Comparison of ENCODE assay signal across 8 cellular contexts in genomic region chr11:396948-397548, GRCh38. TPM values are rescaled to one million over a fixed set of nuclear protein-coding genes. Genes with fewer than 3 reads are reported as not detected.
DNase-seq lines count a peak whose midpoint lies in the region; ATAC-seq, FAIRE-seq and TF ChIP-seq lines count a peak whose summit lies in the region.

No MANE protein-coding gene starts in this region.

- intact Hi-C loops in GM12878 (cut with micrococcal nuclease; ENCODE audit: unreplicated experiment) = no loop called here

- BruUV-seq in GM12878 (replicated peaks; lab: Mats Ljungman, UMichigan) = no TSS peak

- peak; percentile 53 for DNase-seq in Caki2 (ENCODE audit: low read depth)
- peak; percentile 72 to 75 for DNase-seq in NOMO-1 (lab: John Stamatoyannopoulos, UW; ENCODE audit: unreplicated experiment in 2 of 2)
- DNase-seq in GM12878 (ENCODE audit: low read depth, low spot score) = no peak
- no peak for DNase-seq in memory B cell (ENCODE audit: low spot score in 2 of 2)
- no peak for DNase-seq in NCI-H1105 treated with DMSO at 0.1 percent for 48 hours (lab: John Stamatoyannopoulos, UW)
- no peak for DNase-seq in NCI-H510A (lab: John Stamatoyannopoulos, UW)

- TF ChIP-seq POLR2A in GM12878 (IDR thresholded peaks at IDR 0.05; ENCODE audit: low read depth, low read length) = no peak

- POLR2A ChIA-PET in GM12878 (lab: Charles Lee) = no interaction called here

- H3K4me1 Mint-ChIP-seq in memory B cell = peaks cover 5% of the 10 kb centered on the region

- no peak overlapping the region for H3K27ac ChIP-seq in GM12878 (ENCODE audit: control insufficient read depth, insufficient read depth)

- peak; percentile 18 to 74 (median 62); a peak in 4 of 6 replicates for TF ChIP-seq CTCF in GM12878 (IDR thresholded peaks at IDR 0.05 in 2 of 3, conservative IDR thresholded peaks at IDR 0.05 in 1 of 3; ENCODE audit: control insufficient read depth in 2 of 3, extremely low read depth in 1 of 3, insufficient read depth in 1 of 3, low read depth in 3 of 3, low read length in 3 of 3)

- ATAC-seq in GM21529 (IDR thresholded peaks at IDR 0.05; ENCODE audit: unreplicated experiment) (peak; percentile 66), GM12878 (peak; percentile 97), memory B cell (ENCODE audit: low read depth) (peak; percentile 93), GM18519 (IDR thresholded peaks at IDR 0.05; ENCODE audit: low FRiP score, unreplicated experiment) (no peak)

- H3K27me3 ChIP-seq in GM12878 (replicated peaks in 1 of 2; ENCODE audit: control insufficient read depth in 2 of 2, insufficient read depth in 2 of 2, low read length in 1 of 2) = no peaks in the 10 kb centered on the region

- no peak for FAIRE-seq in GM12878 (lab: Jason Lieb, UNC)

- no peaks in the 10 kb centered on the region for H4K20me1 ChIP-seq in GM12878 (ENCODE audit: control insufficient read depth, insufficient read depth)

- H3K36me3 ChIP-seq in GM12878 (ENCODE audit: control insufficient read depth in 2 of 2, insufficient read depth in 2 of 2, low read length in 1 of 2) = no peaks in the 10 kb centered on the region

- no peaks in the 10 kb centered on the region for H3K9me3 Mint-ChIP-seq in memory B cell

- no peaks in the 10 kb centered on the region for H3K79me2 ChIP-seq in GM12878 (ENCODE audit: control insufficient read depth, insufficient read depth, low read length)

- no peak overlapping the region for H3K27ac Mint-ChIP-seq in memory B cell

- H3K36me3 Mint-ChIP-seq in memory B cell = no peaks in the 10 kb centered on the region

- CTCF ChIA-PET in GM12878 (lab: Yijun Ruan, JAX) = interaction anchor here (0.8 to 1.4 kb wide), 5 partner anchors 52 to 146 kb away, joined by 3 to 10 read pairs (median 3); partner anchors contain the start of gene PTDSS2

- no peak for TF ChIP-seq RAD21 in GM12878 (IDR thresholded peaks at IDR 0.05; ENCODE audit: insufficient read depth, low read depth, low read length)

- TF ChIP-seq EP300 in GM12878 (IDR thresholded peaks at IDR 0.05; ENCODE audit: borderline replicate concordance in 1 of 2, control insufficient read depth in 1 of 2, low read depth in 2 of 2, low read length in 2 of 2) = no peak

- H3K9me3 ChIP-seq in GM12878 (replicated peaks; ENCODE audit: control insufficient read depth, insufficient read depth, low read length) = no peaks in the 10 kb centered on the region; the same call in 2 of the 3 replicates

- WGBS in GM12878 (ENCODE audit: insufficient coverage, insufficient replicate concordance, low lambda C conversion rate, missing lambda C conversion rate) = 45% methylated on average over 40 of the region's 43 CpGs

- in situ Hi-C loops in Caki2 (cut with HindIII; ENCODE audit: low pct_unique_long_range_greater_than_20kb, low sequenced_read_pairs) (no loop called here), GM12878 (cut with MboI) (no loop called here)

- H2AFZ ChIP-seq in GM12878 (ENCODE audit: control insufficient read depth, low read depth, low read length) = peak overlapping the region; percentile 34; the same call in 1 of the 2 replicates

- RAD21 ChIA-PET in GM12878 (lab: Charles Lee; ENCODE audit: unreplicated experiment) = interaction anchor here (1.1 to 1.3 kb wide), 2 partner anchors 51 to 129 kb away, joined by 3 to 4 read pairs; no protein-coding TSS in a partner anchor

- peak overlapping the region; percentile 52 for H3K4me3 Mint-ChIP-seq in memory B cell

- peaks cover 10% of the 10 kb centered on the region for H3K27me3 Mint-ChIP-seq in memory B cell

- H3K9ac ChIP-seq in GM12878 (ENCODE audit: control insufficient read depth, insufficient read depth, low read length) = no peak overlapping the region

- H3K4me3 ChIP-seq in GM12878 = no peak overlapping the region

- H3K4me1 ChIP-seq in GM12878 (ENCODE audit: control insufficient read depth, insufficient read depth, low read length) = no peaks in the 10 kb centered on the region

- SMC1A ChIA-PET in GM12878 (lab: Charles Lee; ENCODE audit: uncharacterized antibody, unreplicated experiment) = interaction anchor here (1.7 kb wide), 1 partner anchor 146 kb away, joined by 5 read pairs; no protein-coding TSS in a partner anchor

- peak overlapping the region; percentile 33; the same call in 1 of the 2 replicates for H3K4me2 ChIP-seq in GM12878 (ENCODE audit: control insufficient read depth, insufficient read depth)

RNA-seq across cellular contexts. Expression of gene PKP3, which starts 3.0 kb away (rescaled TPM):
- 70.7 and 103 TPM in 2 replicates for total RNA-seq in Caki2 (2014; rRNA removed; shearing (Covaris generic); ENCODE audit: low replicate concordance)
- not detected in 2 replicates for total RNA-seq in GM12878 (2013; cell fraction: nucleolus; rRNA removed)
- total RNA-seq in GM12878 (2014; rRNA removed) = not detected in 2 replicates
- total RNA-seq in GM12878 (2014; rRNA removed; fragmentation: Illumina TruSeq; extraction: Trizol) = not detected in 2 replicates
- total RNA-seq in GM12878 (2021) = 0.37 and 0.90 TPM in 2 replicates
- not detected for polyA plus RNA-seq in GM12878 (2011; ENCODE audit: low read depth)
- not detected in 2 replicates for polyA plus RNA-seq in GM12878 (2011; rRNA removed)
- 0.05 TPM in 1 of 2 replicates, not detected in the other for polyA plus RNA-seq in GM12878 (2011; cell fraction: cytosol; rRNA removed)
- polyA plus RNA-seq in GM12878 (2011; cell fraction: nucleus; rRNA removed) = 0.09 and 0.34 TPM in 2 replicates
- not detected in 2 replicates for polyA plus RNA-seq in GM12878 (2012)
- not detected in 2 replicates for polyA plus RNA-seq in GM12878 (2014; fragmentation: Illumina TruSeq; extraction: Trizol)
- not detected for polyA plus RNA-seq in GM12878 (2014; fragmentation: Nextera tagmentation; extraction: Ambion mirVana)
- 0.23 and 0.45 TPM in 2 replicates for polyA plus RNA-seq in GM12878 (2014; rRNA removed)
- not detected for polyA plus RNA-seq in GM12878 (2016; fragmentation: Nextera tagmentation; extraction: Ambion mirVana)
- not detected in 2 replicates for polyA minus RNA-seq in GM12878 (2011; rRNA and poly(A)+ RNA removed)
- polyA minus RNA-seq in GM12878 (2011; cell fraction: cytosol; rRNA and poly(A)+ RNA removed) = 1.5 and 2.1 TPM in 2 replicates
- 0.12 and 1.2 TPM in 2 replicates for polyA minus RNA-seq in GM12878 (2011; cell fraction: nucleus; rRNA and poly(A)+ RNA removed)

RNA-seq across cellular contexts. Expression of gene SIGIRR, which starts 17.8 kb away (rescaled TPM):
- total RNA-seq in Caki2 (2014; rRNA removed; shearing (Covaris generic); ENCODE audit: low replicate concordance) = 66.9 and 103 TPM in 2 replicates
- total RNA-seq in GM12878 (2013; cell fraction: nucleolus; rRNA removed) = 3.3 and 3.7 TPM in 2 replicates
- total RNA-seq in GM12878 (2014; rRNA removed) (5.2 and 6.5 TPM in 2 replicates), GM12878 (2014; rRNA removed; fragmentation: Illumina TruSeq; extraction: Trizol) (1.9 and 3.8 TPM in 2 replicates), GM12878 (2021) (10.1 and 10.9 TPM in 2 replicates)
- polyA plus RNA-seq in GM12878 (2011; ENCODE audit: low read depth) = 3.5 TPM
- polyA plus RNA-seq in GM12878 (2011; rRNA removed) (2.2 and 5.1 TPM in 2 replicates), GM12878 (2014; fragmentation: Illumina TruSeq; extraction: Trizol) (0.82 and 1.7 TPM in 2 replicates), GM12878 (2014; fragmentation: Nextera tagmentation; extraction: Ambion mirVana) (1 to 10 TPM in 1 of 2 experiments, under 1 TPM in 1; 0.18 to 1.2 TPM), GM12878 (2014; rRNA removed) (10.5 and 10.8 TPM in 2 replicates), GM12878 (2016; fragmentation: Nextera tagmentation; extraction: Ambion mirVana) (1 to 10 TPM; 5.2 to 7.2 TPM)
- 8.6 and 12.4 TPM in 2 replicates for polyA plus RNA-seq in GM12878 (2011; cell fraction: cytosol; rRNA removed)
- polyA plus RNA-seq in GM12878 (2011; cell fraction: nucleus; rRNA removed) = 22.5 TPM in 2 replicates
- polyA plus RNA-seq in GM12878 (2012) = 8.7 and 14.5 TPM in 2 replicates
- polyA minus RNA-seq in GM12878 (2011; rRNA and poly(A)+ RNA removed) = 1.7 and 4.0 TPM in 2 replicates
- polyA minus RNA-seq in GM12878 (2011; cell fraction: cytosol; rRNA and poly(A)+ RNA removed) = 4.8 and 5.9 TPM in 2 replicates
- 3.1 and 3.3 TPM in 2 replicates for polyA minus RNA-seq in GM12878 (2011; cell fraction: nucleus; rRNA and poly(A)+ RNA removed)

RNA-seq across cellular contexts. Expression of gene B4GALNT4, which starts 27.7 kb away (rescaled TPM):
- total RNA-seq in Caki2 (2014; rRNA removed; shearing (Covaris generic); ENCODE audit: low replicate concordance) = 23.9 and 61.5 TPM in 2 replicates
- total RNA-seq in GM12878 (2013; cell fraction: nucleolus; rRNA removed) = 0.23 TPM in 1 of 2 replicates, not detected in the other
- total RNA-seq in GM12878 (2014; rRNA removed) = 0.06 and 1.4 TPM in 2 replicates
- total RNA-seq in GM12878 (2014; rRNA removed; fragmentation: Illumina TruSeq; extraction: Trizol) = 0.18 TPM in 1 of 2 replicates, not detected in the other
- total RNA-seq in GM12878 (2021) = 0.29 and 0.74 TPM in 2 replicates
- polyA plus RNA-seq in GM12878 (2011; ENCODE audit: low read depth) = not detected
- polyA plus RNA-seq in GM12878 (2011; rRNA removed) = not detected in 2 replicates
- not detected in 2 replicates for polyA plus RNA-seq in GM12878 (2011; cell fraction: cytosol; rRNA removed)
- polyA plus RNA-seq in GM12878 (2011; cell fraction: nucleus; rRNA removed) = 0.07 TPM in 1 of 2 replicates, not detected in the other
- 0.24 TPM in 1 of 2 replicates, not detected in the other for polyA plus RNA-seq in GM12878 (2012)
- polyA plus RNA-seq in GM12878 (2014; fragmentation: Illumina TruSeq; extraction: Trizol) = 0.04 TPM in 1 of 2 replicates, not detected in the other
- polyA plus RNA-seq in GM12878 (2014; fragmentation: Nextera tagmentation; extraction: Ambion mirVana) = not detected
- polyA plus RNA-seq in GM12878 (2014; rRNA removed) = 0.16 and 0.82 TPM in 2 replicates
- not detected for polyA plus RNA-seq in GM12878 (2016; fragmentation: Nextera tagmentation; extraction: Ambion mirVana)
- polyA minus RNA-seq in GM12878 (2011; rRNA and poly(A)+ RNA removed) = not detected in 2 replicates
- polyA minus RNA-seq in GM12878 (2011; cell fraction: cytosol; rRNA and poly(A)+ RNA removed) = not detected in 2 replicates
- polyA minus RNA-seq in GM12878 (2011; cell fraction: nucleus; rRNA and poly(A)+ RNA removed) = not detected in 2 replicates

RNA-seq across cellular contexts. Expression of gene ANO9, which starts 44.8 kb away (rescaled TPM):
- not detected in 2 replicates for total RNA-seq in Caki2 (2014; rRNA removed; shearing (Covaris generic); ENCODE audit: low replicate concordance)
- total RNA-seq in GM12878 (2013; cell fraction: nucleolus; rRNA removed) = 106 and 107 TPM in 2 replicates
- total RNA-seq in GM12878 (2014; rRNA removed) (16.3 and 19.8 TPM in 2 replicates), GM12878 (2014; rRNA removed; fragmentation: Illumina TruSeq; extraction: Trizol) (7.6 and 9.4 TPM in 2 replicates), GM12878 (2021) (37.0 and 42.3 TPM in 2 replicates)
- polyA plus RNA-seq in GM12878 (2011; ENCODE audit: low read depth) = 14.4 TPM
- polyA plus RNA-seq in GM12878 (2011; rRNA removed) (12.7 and 21.8 TPM in 2 replicates), GM12878 (2014; fragmentation: Illumina TruSeq; extraction: Trizol) (3.0 and 9.5 TPM in 2 replicates), GM12878 (2014; fragmentation: Nextera tagmentation; extraction: Ambion mirVana) (1 to 10 TPM in 1 of 2 experiments, under 1 TPM in 1; 0.21 to 1.6 TPM), GM12878 (2014; rRNA removed) (42.1 and 51.0 TPM in 2 replicates), GM12878 (2016; fragmentation: Nextera tagmentation; extraction: Ambion mirVana) (10 to 100 TPM; 11.0 to 13.0 TPM)
- polyA plus RNA-seq in GM12878 (2011; cell fraction: cytosol; rRNA removed) = 15.7 and 24.8 TPM in 2 replicates
- 445 and 483 TPM in 2 replicates for polyA plus RNA-seq in GM12878 (2011; cell fraction: nucleus; rRNA removed)
- 46.7 and 48.0 TPM in 2 replicates for polyA plus RNA-seq in GM12878 (2012)
- polyA minus RNA-seq in GM12878 (2011; rRNA and poly(A)+ RNA removed) = 7.8 and 14.5 TPM in 2 replicates
- polyA minus RNA-seq in GM12878 (2011; cell fraction: cytosol; rRNA and poly(A)+ RNA removed) = 3.9 and 5.2 TPM in 2 replicates
- polyA minus RNA-seq in GM12878 (2011; cell fraction: nucleus; rRNA and poly(A)+ RNA removed) = 38.2 and 44.2 TPM in 2 replicates

RNA-seq across cellular contexts. Expression of gene PTDSS2, which starts 53.0 kb away (rescaled TPM):
- total RNA-seq in Caki2 (2014; rRNA removed; shearing (Covaris generic); ENCODE audit: low replicate concordance) = 36.9 and 50.2 TPM in 2 replicates
- total RNA-seq in GM12878 (2013; cell fraction: nucleolus; rRNA removed) = 62.9 and 72.6 TPM in 2 replicates
- total RNA-seq in GM12878 (2014; rRNA removed) (17.2 and 18.3 TPM in 2 replicates), GM12878 (2014; rRNA removed; fragmentation: Illumina TruSeq; extraction: Trizol) (4.8 and 6.6 TPM in 2 replicates), GM12878 (2021) (21.1 and 24.9 TPM in 2 replicates)
- 4.3 TPM for polyA plus RNA-seq in GM12878 (2011; ENCODE audit: low read depth)
- polyA plus RNA-seq in GM12878 (2011; rRNA removed) (6.0 and 9.1 TPM in 2 replicates), GM12878 (2014; fragmentation: Illumina TruSeq; extraction: Trizol) (6.1 and 9.9 TPM in 2 replicates), GM12878 (2014; fragmentation: Nextera tagmentation; extraction: Ambion mirVana) (under 1 TPM; 0.39 to 0.66 TPM), GM12878 (2014; rRNA removed) (18.4 and 18.5 TPM in 2 replicates), GM12878 (2016; fragmentation: Nextera tagmentation; extraction: Ambion mirVana) (10 to 100 TPM; 12.6 to 16.8 TPM)
- 15.2 and 17.0 TPM in 2 replicates for polyA plus RNA-seq in GM12878 (2011; cell fraction: cytosol; rRNA removed)
- polyA plus RNA-seq in GM12878 (2011; cell fraction: nucleus; rRNA removed) = 92.1 and 99.5 TPM in 2 replicates
- polyA plus RNA-seq in GM12878 (2012) = 14.4 and 15.3 TPM in 2 replicates
- polyA minus RNA-seq in GM12878 (2011; rRNA and poly(A)+ RNA removed) = 14.0 and 20.2 TPM in 2 replicates
- 3.5 and 4.7 TPM in 2 replicates for polyA minus RNA-seq in GM12878 (2011; cell fraction: cytosol; rRNA and poly(A)+ RNA removed)
- polyA minus RNA-seq in GM12878 (2011; cell fraction: nucleus; rRNA and poly(A)+ RNA removed) = 14.5 and 26.6 TPM in 2 replicates

Comparison
In these comparisons a context has a peak if more than half of its experiments do, and no peak if none do; other contexts are left out.
1. DNase-seq: peak in Caki2 (single experiment) and NOMO-1 (2 of 2); none in GM12878 (single experiment), memory B cell (0 of 2), NCI-H1105 treated with DMSO at 0.1 percent for 48 hours (single experiment) and NCI-H510A (single experiment).
2. RNA of gene PKP3, which starts 3.0 kb away (total RNA-seq): 70.7 to 103 TPM in Caki2; 0.37 to 0.90 TPM in GM12878; every median in the first group is over 10 times any median in the second.
3. RNA of gene B4GALNT4, which starts 27.7 kb away (total RNA-seq): 23.9 to 61.5 TPM in Caki2; 0.06 to 1.4 TPM in GM12878; every median in the first group is over 10 times any median in the second.